1 cellular context compared by ENCODE assay signal in the genomic region with DNA sequence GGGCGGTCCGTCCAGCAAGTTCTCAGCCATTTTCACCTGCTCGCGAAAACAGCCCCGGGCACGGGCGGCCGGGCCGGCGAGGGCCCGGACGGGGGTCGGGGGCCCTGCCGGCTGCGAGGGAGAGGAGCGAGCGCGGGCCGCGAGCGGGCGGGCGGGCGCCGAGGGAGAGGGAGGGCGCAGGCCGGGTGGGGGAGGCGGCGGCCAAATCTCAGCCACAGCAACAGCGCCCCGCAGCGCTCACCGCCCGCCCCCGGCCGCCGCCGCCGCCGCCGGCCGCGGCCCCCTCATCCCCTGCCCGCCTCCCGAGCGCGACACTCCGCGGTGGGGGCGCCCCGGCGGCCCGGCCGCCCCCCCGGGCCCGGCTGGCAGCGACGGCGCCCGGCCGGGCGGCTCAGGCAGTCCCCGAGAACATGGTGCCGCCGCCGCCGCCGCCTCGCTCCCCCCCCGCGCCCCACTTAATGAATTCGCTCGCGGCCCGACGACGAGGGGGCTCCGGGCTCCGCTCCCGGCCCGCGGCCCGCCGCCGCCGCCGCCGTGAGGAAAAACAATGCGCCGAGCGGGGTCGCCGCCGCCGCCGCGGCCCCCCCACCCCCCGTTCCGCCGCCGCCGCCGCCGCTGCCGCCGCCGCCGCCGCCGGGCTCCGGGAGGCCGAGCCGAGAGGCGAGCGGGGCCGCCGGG.
TF ChIP-seq lines count a peak whose summit lies in the region.

No MANE protein-coding gene starts in this region.

TF ChIP-seq in WTC11, 78 proteins besides CTCF, POLR2A, EP300 and RAD21 (continued from another document):
- TF ChIP-seq, protein P1, sequence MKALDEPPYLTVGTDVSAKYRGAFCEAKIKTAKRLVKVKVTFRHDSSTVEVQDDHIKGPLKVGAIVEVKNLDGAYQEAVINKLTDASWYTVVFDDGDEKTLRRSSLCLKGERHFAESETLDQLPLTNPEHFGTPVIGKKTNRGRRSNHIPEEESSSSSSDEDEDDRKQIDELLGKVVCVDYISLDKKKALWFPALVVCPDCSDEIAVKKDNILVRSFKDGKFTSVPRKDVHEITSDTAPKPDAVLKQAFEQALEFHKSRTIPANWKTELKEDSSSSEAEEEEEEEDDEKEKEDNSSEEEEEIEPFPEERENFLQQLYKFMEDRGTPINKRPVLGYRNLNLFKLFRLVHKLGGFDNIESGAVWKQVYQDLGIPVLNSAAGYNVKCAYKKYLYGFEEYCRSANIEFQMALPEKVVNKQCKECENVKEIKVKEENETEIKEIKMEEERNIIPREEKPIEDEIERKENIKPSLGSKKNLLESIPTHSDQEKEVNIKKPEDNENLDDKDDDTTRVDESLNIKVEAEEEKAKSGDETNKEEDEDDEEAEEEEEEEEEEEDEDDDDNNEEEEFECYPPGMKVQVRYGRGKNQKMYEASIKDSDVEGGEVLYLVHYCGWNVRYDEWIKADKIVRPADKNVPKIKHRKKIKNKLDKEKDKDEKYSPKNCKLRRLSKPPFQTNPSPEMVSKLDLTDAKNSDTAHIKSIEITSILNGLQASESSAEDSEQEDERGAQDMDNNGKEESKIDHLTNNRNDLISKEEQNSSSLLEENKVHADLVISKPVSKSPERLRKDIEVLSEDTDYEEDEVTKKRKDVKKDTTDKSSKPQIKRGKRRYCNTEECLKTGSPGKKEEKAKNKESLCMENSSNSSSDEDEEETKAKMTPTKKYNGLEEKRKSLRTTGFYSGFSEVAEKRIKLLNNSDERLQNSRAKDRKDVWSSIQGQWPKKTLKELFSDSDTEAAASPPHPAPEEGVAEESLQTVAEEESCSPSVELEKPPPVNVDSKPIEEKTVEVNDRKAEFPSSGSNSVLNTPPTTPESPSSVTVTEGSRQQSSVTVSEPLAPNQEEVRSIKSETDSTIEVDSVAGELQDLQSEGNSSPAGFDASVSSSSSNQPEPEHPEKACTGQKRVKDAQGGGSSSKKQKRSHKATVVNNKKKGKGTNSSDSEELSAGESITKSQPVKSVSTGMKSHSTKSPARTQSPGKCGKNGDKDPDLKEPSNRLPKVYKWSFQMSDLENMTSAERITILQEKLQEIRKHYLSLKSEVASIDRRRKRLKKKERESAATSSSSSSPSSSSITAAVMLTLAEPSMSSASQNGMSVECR (CRISPR knock-in tag; IDR thresholded peaks at IDR 0.05; ENCODE audit: borderline replicate concordance) = no peak
- TF ChIP-seq, protein P2, sequence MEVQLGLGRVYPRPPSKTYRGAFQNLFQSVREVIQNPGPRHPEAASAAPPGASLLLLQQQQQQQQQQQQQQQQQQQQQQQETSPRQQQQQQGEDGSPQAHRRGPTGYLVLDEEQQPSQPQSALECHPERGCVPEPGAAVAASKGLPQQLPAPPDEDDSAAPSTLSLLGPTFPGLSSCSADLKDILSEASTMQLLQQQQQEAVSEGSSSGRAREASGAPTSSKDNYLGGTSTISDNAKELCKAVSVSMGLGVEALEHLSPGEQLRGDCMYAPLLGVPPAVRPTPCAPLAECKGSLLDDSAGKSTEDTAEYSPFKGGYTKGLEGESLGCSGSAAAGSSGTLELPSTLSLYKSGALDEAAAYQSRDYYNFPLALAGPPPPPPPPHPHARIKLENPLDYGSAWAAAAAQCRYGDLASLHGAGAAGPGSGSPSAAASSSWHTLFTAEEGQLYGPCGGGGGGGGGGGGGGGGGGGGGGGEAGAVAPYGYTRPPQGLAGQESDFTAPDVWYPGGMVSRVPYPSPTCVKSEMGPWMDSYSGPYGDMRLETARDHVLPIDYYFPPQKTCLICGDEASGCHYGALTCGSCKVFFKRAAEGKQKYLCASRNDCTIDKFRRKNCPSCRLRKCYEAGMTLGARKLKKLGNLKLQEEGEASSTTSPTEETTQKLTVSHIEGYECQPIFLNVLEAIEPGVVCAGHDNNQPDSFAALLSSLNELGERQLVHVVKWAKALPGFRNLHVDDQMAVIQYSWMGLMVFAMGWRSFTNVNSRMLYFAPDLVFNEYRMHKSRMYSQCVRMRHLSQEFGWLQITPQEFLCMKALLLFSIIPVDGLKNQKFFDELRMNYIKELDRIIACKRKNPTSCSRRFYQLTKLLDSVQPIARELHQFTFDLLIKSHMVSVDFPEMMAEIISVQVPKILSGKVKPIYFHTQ (CRISPR knock-in tag; IDR thresholded peaks at IDR 0.05) = no peak
- TF ChIP-seq ZNF423 (CRISPR knock-in tag; IDR thresholded peaks at IDR 0.05) = no peak
